In genomic region chr17:68460096-68460495, GRCh38 we compare ENCODE assay signal across 1 cellular context.
TF ChIP-seq lines count a peak whose summit lies in the region.

No MANE protein-coding gene starts in this region.

TF ChIP-seq in HCT116, 20 proteins besides CTCF, POLR2A, EP300 and RAD21:
- TF ChIP-seq EGR1 (IDR thresholded peaks at IDR 0.05; ENCODE audit: low read depth) (no peak), CBX3 (IDR thresholded peaks at IDR 0.05; ENCODE audit: low read depth) (no peak), SP1 (IDR thresholded peaks at IDR 0.05; ENCODE audit: low read depth) (no peak), CEBPB (IDR thresholded peaks at IDR 0.05; ENCODE audit: low read depth) (no peak), REST (IDR thresholded peaks at IDR 0.05; ENCODE audit: low read depth) (no peak)
